9 cellular contexts compared by ENCODE assay signal in genomic region chr19:18477042-18477760, GRCh38. TPM values are rescaled to one million over a fixed set of nuclear protein-coding genes. Genes with fewer than 3 reads are reported as not detected.
DNase-seq lines count a peak whose midpoint lies in the region; ATAC-seq and TF ChIP-seq lines count a peak whose summit lies in the region.
"Had no signal": no experiment of that assay in that cellular context is flagged by ENCODE, and none has a peak within 500 bp of the region (broad histone marks: within the 10 kb centered on the region; RNA-seq: fewer than 3 reads in every experiment).

No MANE protein-coding gene starts in this region.

- no peaks in the 10 kb centered on the region for H3K27me3 Mint-ChIP-seq in activated CD4-positive, alpha-beta T cell treated with anti-CD3 and anti-CD28 coated beads, Interleukin-2, amount 10 ng/mL, durations not matched to agents 24 days and 14 days
- H3K27me3 Mint-ChIP-seq in endothelial cell (ENCODE audit: unreplicated experiment): peaks cover 17% of the 10 kb centered on the region

- H3K36me3 Mint-ChIP-seq in activated CD4-positive, alpha-beta T cell treated with anti-CD3 and anti-CD28 coated beads, Interleukin-2, amount 10 ng/mL, durations not matched to agents 24 days and 14 days (ENCODE audit: low read depth): peaks cover 4% of the 10 kb centered on the region
- peaks cover 18% of the 10 kb centered on the region for H3K36me3 Mint-ChIP-seq in endothelial cell (ENCODE audit: low read depth, unreplicated experiment)
- peaks cover 59% of the 10 kb centered on the region for H3K36me3 Mint-ChIP-seq in stimulated activated effector memory CD8-positive, alpha-beta T cell treated with anti-CD3 and anti-CD28 coated beads, Interleukin-12 subunit alpha, Interleukin-12 subunit beta, amount 100 ng/mL, for 72 hours

- peak; percentile 45 for ATAC-seq in stimulated activated effector memory CD8-positive, alpha-beta T cell treated with anti-CD3 and anti-CD28 coated beads, Interleukin-12 subunit alpha, Interleukin-12 subunit beta, amount 100 ng/mL, for 72 hours
- ATAC-seq in GM21367 (IDR thresholded peaks at IDR 0.05; ENCODE audit: unreplicated experiment): no peak
- ATAC-seq in GM18519 (IDR thresholded peaks at IDR 0.05; ENCODE audit: low FRiP score, unreplicated experiment): no peak

- intact Hi-C loops in activated CD4-positive, alpha-beta T cell treated with anti-CD3 and anti-CD28 coated beads, Interleukin-2, amount 10 ng/mL, durations not matched to agents 24 days and 14 days (cut with micrococcal nuclease): loop anchor here (5.0 kb wide), 1 partner anchor 95 kb away; the partner anchor contains the start of gene UBA52

- CTCF ChIA-PET in RWPE1 (lab: Yijun Ruan, JAX): interaction anchor here (1.2 kb wide), 2 partner anchors 26 to 112 kb away, joined by 3 read pairs; no protein-coding TSS in a partner anchor

- DNase-seq in activated CD4-positive, alpha-beta T cell treated with anti-CD3 and anti-CD28 coated beads, Interleukin-2, amount 10 ng/mL, durations not matched to agents 24 days and 14 days: no peak
- no peak for DNase-seq in activated CD4-positive, alpha-beta T cell treated with anti-CD3 and anti-CD28 coated beads, Interleukin-2, amount 50 U/mL, for 4 hours
- DNase-seq in RWPE1 (ENCODE audit: low spot score) (no peak), endothelial cell (ENCODE audit: low spot score) (no peak), NAMALWA (ENCODE audit: low spot score) (no peak)
- DNase-seq in stimulated activated effector memory CD8-positive, alpha-beta T cell treated with anti-CD3 and anti-CD28 coated beads, Interleukin-12 subunit alpha, Interleukin-12 subunit beta, amount 100 ng/mL, for 72 hours (ENCODE audit: low spot score in 2 of 2): no peak
- DNase-seq: NCI-H774 had no signal

- no peak for TF ChIP-seq CTCF in RWPE1 (conservative IDR thresholded peaks at IDR 0.05; ENCODE audit: low read depth)
- TF ChIP-seq CTCF in endothelial cell (IDR thresholded peaks at IDR 0.05; ENCODE audit: unreplicated experiment): no peak

- peak overlapping the region; percentile 96 for H3K27ac Mint-ChIP-seq in activated CD4-positive, alpha-beta T cell treated with anti-CD3 and anti-CD28 coated beads, Interleukin-2, amount 10 ng/mL, durations not matched to agents 24 days and 14 days
- peak overlapping the region; percentile 72 for H3K27ac Mint-ChIP-seq in endothelial cell (ENCODE audit: unreplicated experiment)
- H3K27ac Mint-ChIP-seq in stimulated activated effector memory CD8-positive, alpha-beta T cell treated with anti-CD3 and anti-CD28 coated beads, Interleukin-12 subunit alpha, Interleukin-12 subunit beta, amount 100 ng/mL, for 72 hours: peak overlapping the region; percentile 99

- peak overlapping the region; percentile 85 for H3K27ac ChIP-seq in RWPE1

- H3K9me3 Mint-ChIP-seq in activated CD4-positive, alpha-beta T cell treated with anti-CD3 and anti-CD28 coated beads, Interleukin-2, amount 10 ng/mL, durations not matched to agents 24 days and 14 days: no peaks in the 10 kb centered on the region
- H3K9me3 Mint-ChIP-seq in endothelial cell (ENCODE audit: unreplicated experiment): no peaks in the 10 kb centered on the region
- H3K9me3 Mint-ChIP-seq in stimulated activated effector memory CD8-positive, alpha-beta T cell treated with anti-CD3 and anti-CD28 coated beads, Interleukin-12 subunit alpha, Interleukin-12 subunit beta, amount 100 ng/mL, for 72 hours: no peaks in the 10 kb centered on the region

- POLR2A ChIA-PET in RWPE1 (lab: Yijun Ruan, JAX; ENCODE audit: low non-redundant PET): no interaction called here

- H3K4me1 Mint-ChIP-seq in activated CD4-positive, alpha-beta T cell treated with anti-CD3 and anti-CD28 coated beads, Interleukin-2, amount 10 ng/mL, durations not matched to agents 24 days and 14 days: peaks cover 49% of the 10 kb centered on the region
- H3K4me1 Mint-ChIP-seq in endothelial cell (ENCODE audit: unreplicated experiment): peaks cover 35% of the 10 kb centered on the region
- peaks cover 98% of the 10 kb centered on the region for H3K4me1 Mint-ChIP-seq in stimulated activated effector memory CD8-positive, alpha-beta T cell treated with anti-CD3 and anti-CD28 coated beads, Interleukin-12 subunit alpha, Interleukin-12 subunit beta, amount 100 ng/mL, for 72 hours

- H3K4me3 Mint-ChIP-seq in activated CD4-positive, alpha-beta T cell treated with anti-CD3 and anti-CD28 coated beads, Interleukin-2, amount 10 ng/mL, durations not matched to agents 24 days and 14 days: no peak overlapping the region
- H3K4me3 Mint-ChIP-seq in endothelial cell (ENCODE audit: unreplicated experiment): peak overlapping the region; percentile 43
- peak overlapping the region; percentile 84 for H3K4me3 Mint-ChIP-seq in stimulated activated effector memory CD8-positive, alpha-beta T cell treated with anti-CD3 and anti-CD28 coated beads, Interleukin-12 subunit alpha, Interleukin-12 subunit beta, amount 100 ng/mL, for 72 hours

RNA-seq across cellular contexts. Expression of gene ISYNA1, which starts 39.3 kb away (rescaled TPM):
- total RNA-seq in activated CD4-positive, alpha-beta T cell treated with anti-CD3 and anti-CD28 coated beads, Interleukin-2, amount 10 ng/mL, durations not matched to agents 24 days and 14 days: 9.9 and 10.9 TPM in 2 replicates
- 68.5 TPM for total RNA-seq in endothelial cell (ENCODE audit: unreplicated experiment)

RNA-seq across cellular contexts. Expression of gene ELL, which starts 44.7 kb away (rescaled TPM):
- total RNA-seq in activated CD4-positive, alpha-beta T cell treated with anti-CD3 and anti-CD28 coated beads, Interleukin-2, amount 10 ng/mL, durations not matched to agents 24 days and 14 days: 25.5 and 27.8 TPM in 2 replicates
- total RNA-seq in endothelial cell (ENCODE audit: unreplicated experiment): 11.0 TPM

RNA-seq across cellular contexts. Expression of gene SSBP4, which starts 58.0 kb away (rescaled TPM):
- total RNA-seq in activated CD4-positive, alpha-beta T cell treated with anti-CD3 and anti-CD28 coated beads, Interleukin-2, amount 10 ng/mL, durations not matched to agents 24 days and 14 days: 154 TPM in 2 replicates
- total RNA-seq in endothelial cell (ENCODE audit: unreplicated experiment): 60.7 TPM
